In the genomic region with DNA sequence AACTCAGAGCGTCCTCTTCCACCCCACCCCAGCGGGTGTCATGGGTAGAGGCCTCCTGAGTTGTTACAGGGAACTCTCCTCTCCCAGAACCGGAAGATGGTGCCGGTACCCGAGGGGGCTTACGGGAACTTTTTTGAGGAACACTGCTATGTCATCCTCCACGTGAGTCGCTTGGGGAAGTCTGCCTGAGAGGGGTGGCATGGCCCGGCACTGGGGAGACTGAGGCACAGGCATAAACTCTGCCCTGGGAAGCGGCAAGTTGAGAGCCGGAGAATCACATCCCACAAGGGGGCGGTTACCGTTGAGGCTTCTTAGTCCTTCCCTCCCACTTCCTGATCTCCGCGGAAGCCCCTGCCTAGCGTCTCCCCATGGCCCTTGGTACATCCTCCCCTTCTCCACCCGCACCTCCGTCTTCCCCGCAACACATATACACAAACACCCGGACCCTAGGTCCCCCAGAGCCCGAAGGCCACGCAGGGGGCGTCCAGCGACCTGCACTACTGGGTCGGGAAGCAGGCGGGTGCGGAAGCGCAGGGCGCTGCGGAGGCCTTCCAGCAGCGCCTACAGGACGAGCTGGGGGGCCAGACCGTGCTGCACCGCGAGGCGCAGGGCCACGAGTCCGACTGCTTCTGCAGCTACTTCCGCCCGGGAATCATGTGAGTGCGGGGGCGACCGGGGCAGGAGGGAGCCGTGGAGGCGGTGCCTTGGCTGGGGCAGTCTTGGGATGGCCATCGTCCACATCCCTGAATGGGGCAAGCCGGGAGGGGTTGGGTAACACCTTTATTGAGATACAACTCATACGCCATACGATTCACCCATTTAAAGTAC, we compare ENCODE assay signal across 7 cellular contexts. TPM values are rescaled to one million over a fixed set of nuclear protein-coding genes. Genes with fewer than 3 reads are reported as not detected.
DNase-seq lines count a peak whose midpoint lies in the region; ATAC-seq and TF ChIP-seq lines count a peak whose summit lies in the region.

No MANE protein-coding gene starts in this region.

- no peaks in the 10 kb centered on the region for H3K36me3 ChIP-seq in upper lobe of right lung

- H3K4me3 ChIP-seq in upper lobe of right lung = peak overlapping the region; percentile 59

- H3K4me1 ChIP-seq in upper lobe of right lung = peaks cover 17% of the 10 kb centered on the region

- no peak for TF ChIP-seq CTCF in upper lobe of right lung (IDR thresholded peaks at IDR 0.05)

- no peaks in the 10 kb centered on the region for H3K27me3 ChIP-seq in upper lobe of right lung

- intact Hi-C loops in Right ventricle myocardium inferior (cut with DNase I) (no loop called here), posterior cingulate gyrus (cut with DNase I) (no loop called here), upper lobe of right lung (cut with DNase I) (no loop called here)

- H3K9me3 ChIP-seq in upper lobe of right lung = no peaks in the 10 kb centered on the region

- ATAC-seq in GM18868 (IDR thresholded peaks at IDR 0.05; ENCODE audit: unreplicated experiment) = peak; percentile 49
- ATAC-seq in HG03045 (IDR thresholded peaks at IDR 0.05; ENCODE audit: unreplicated experiment) = peak; percentile 56
- ATAC-seq in Right ventricle myocardium inferior = peak; percentile 61
- ATAC-seq in upper lobe of right lung = peak; percentile 69

- H3K27ac ChIP-seq in upper lobe of right lung = peak overlapping the region; percentile 87

- DNase-seq in SIG-M5 (lab: John Stamatoyannopoulos, UW) (peak; percentile 34), Right ventricle myocardium inferior (ENCODE audit: missing footprints) (peak; percentile 87), posterior cingulate gyrus (peak; percentile 55 to 96 (median 72)), upper lobe of right lung (peak; percentile 95)
- peak; percentile 76 for DNase-seq in activated naive CD4-positive, alpha-beta T cell treated with anti-CD3 and anti-CD28 coated beads, Interleukin-2, amount 50 U/mL, for 16 hours

RNA-seq across cellular contexts. Expression of a gene that starts 3.4 kb away (rescaled TPM):
- total RNA-seq in Right ventricle myocardium inferior (4.4 TPM), upper lobe of right lung (8.9 TPM)

RNA-seq across cellular contexts. Expression of a gene that starts 35.4 kb away (rescaled TPM):
- 10.7 TPM for total RNA-seq in Right ventricle myocardium inferior
- 32.2 TPM for total RNA-seq in upper lobe of right lung

RNA-seq across cellular contexts. Expression of a gene that starts 45.0 kb away (rescaled TPM):
- total RNA-seq in Right ventricle myocardium inferior = 0.08 TPM
- total RNA-seq in upper lobe of right lung = 2.7 TPM

Comparison
In these comparisons a context has a peak if more than half of its experiments do, and no peak if none do; other contexts are left out.
1. Peak in every context shown above with its lines: DNase-seq, ATAC-seq, H3K4me3 ChIP-seq and H3K27ac ChIP-seq.
2. DNase-seq: peak in every context shown above with its lines; median percentile 95 in upper lobe of right lung; 87 in Right ventricle myocardium inferior; 76 in activated naive CD4-positive, alpha-beta T cell treated with anti-CD3 and anti-CD28 coated beads, Interleukin-2, amount 50 U/mL, for 16 hours; 72 in posterior cingulate gyrus; 34 in SIG-M5.